In genomic region chr6:93792751-93793150, GRCh38 we compare ENCODE assay signal across 34 cellular contexts.
A peak's percentile ranks its signal among the peaks of the same experiment; 100 is the strongest.
DNase-seq lines count a peak whose midpoint lies in the region; ATAC-seq and TF ChIP-seq lines count a peak whose summit lies in the region.
"Had no signal": no experiment of that assay in that cellular context is flagged by ENCODE, and none has a peak within 500 bp of the region (broad histone marks: within the 10 kb centered on the region; RNA-seq: fewer than 3 reads in every experiment).

No MANE protein-coding gene starts in this region.

- no peaks in the 10 kb centered on the region for H3K9me3 ChIP-seq in GM23248 (ENCODE audit: low read depth)
- H3K9me3 ChIP-seq: gastroesophageal sphincter, ovary, Peyer's patch, uterus had no signal

- no peak overlapping the region for H3K4me3 Mint-ChIP-seq in nephron progenitor cell
- H3K4me3 Mint-ChIP-seq: nephron; stimulated activated naive CD8-positive, alpha-beta T cell treated with anti-CD3 and anti-CD28 coated beads, Interleukin-15, amount 100 ng/mL, for 72 hours had no signal

- H3K9ac ChIP-seq in GM23248: no peak overlapping the region
- H3K9ac ChIP-seq: KMS-11 had no signal

- H2AFZ ChIP-seq in GM23248: no peak overlapping the region

- DNase-seq in GM23248: peak; percentile 26
- DNase-seq in astrocyte of the spinal cord (ENCODE audit: low read depth, low spot score): peak; percentile 84
- peak; percentile 27 for DNase-seq in fibroblast of pulmonary artery (ENCODE audit: low read depth)
- DNase-seq in nephron progenitor cell: no peak
- DNase-seq in amniotic stem cell (lab: John Stamatoyannopoulos, UW): no peak
- no peak for DNase-seq in glomerular visceral epithelial cell (ENCODE audit: extremely low spot score)
- DNase-seq: activated CD4-positive, alpha-beta T cell treated with anti-CD3 and anti-CD28 coated beads, Interleukin-2, amount 50 U/mL, for 48 hours; activated CD4-positive, CD25-positive, alpha-beta regulatory T cell treated with anti-CD3 and anti-CD28 coated beads, Interleukin-2, amount 50 U/mL, for 72 hours; activated T-cell treated with anti-CD3 and anti-CD28 coated beads, Interleukin-2, amount 50 U/mL, for 48 hours; cortex of kidney; DND-41; effector memory CD4-positive, alpha-beta T cell; hippocampal formation; left colon; mammary epithelial cell; NCI-H1417; NCI-H2081; NCI-H2227 treated with DMSO at 0.1 percent for 48 hours; NCI-H69; ovary; Peyer's patch; retina; SHP77; small intestine; stimulated activated CD4-positive, alpha-beta T cell treated with anti-CD3 and anti-CD28 coated beads, Interleukin-2, amount 100 ng/mL, for 24 hours; stimulated activated naive CD8-positive, alpha-beta T cell treated with anti-CD3 and anti-CD28 coated beads, Interleukin-15, amount 100 ng/mL, for 72 hours; T-helper 2 cell; uterus had no signal

- H3K4me3 ChIP-seq in GM23248 (no peak overlapping the region), astrocyte of the spinal cord (ENCODE audit: low read depth, low read length) (no peak overlapping the region), fibroblast of pulmonary artery (replicated peaks; ENCODE audit: low read depth, low read length) (no peak overlapping the region)
- H3K4me3 ChIP-seq: cardiac muscle cell, gastroesophageal sphincter, ovary, Peyer's patch, uterus had no signal

- H3K27me3 ChIP-seq in GM23248 (replicated peaks; ENCODE audit: insufficient read depth): no peaks in the 10 kb centered on the region
- H3K27me3 ChIP-seq: cardiac muscle cell, gastroesophageal sphincter, ovary, Peyer's patch, uterus had no signal

- 71 to 80% methylated on average over 4 of the region's 4 CpGs for WGBS in GM23248 (ENCODE audit: low coverage in 1 of 2, low lambda C conversion rate in 2 of 2, missing lambda C conversion rate in 2 of 2), 2 experiments

- no peak for ATAC-seq in GM18519 (IDR thresholded peaks at IDR 0.05; ENCODE audit: low FRiP score, unreplicated experiment)
- no peak for ATAC-seq in HG03045 (IDR thresholded peaks at IDR 0.05; ENCODE audit: unreplicated experiment)
- ATAC-seq: gastroesophageal sphincter; left colon; stimulated activated naive CD8-positive, alpha-beta T cell treated with anti-CD3 and anti-CD28 coated beads, Interleukin-15, amount 100 ng/mL, for 72 hours had no signal

- H4K20me1 ChIP-seq in GM23248 (ENCODE audit: insufficient read depth): no peaks in the 10 kb centered on the region

- no peaks in the 10 kb centered on the region for H3K4me1 Mint-ChIP-seq in nephron progenitor cell
- H3K4me1 Mint-ChIP-seq: nephron; stimulated activated naive CD8-positive, alpha-beta T cell treated with anti-CD3 and anti-CD28 coated beads, Interleukin-15, amount 100 ng/mL, for 72 hours had no signal

- H3F3A ChIP-seq in GM23248 (ENCODE audit: insufficient read depth): peaks cover 12% of the 10 kb centered on the region

- in situ Hi-C loops in GM23248 (cut with MboI): no loop called here
- in situ Hi-C loops in astrocyte of the spinal cord (cut with HindIII; ENCODE audit: low sequenced_read_pairs): no loop called here

- H3K4me1 ChIP-seq in GM23248 (ENCODE audit: insufficient read depth): peaks cover 30% of the 10 kb centered on the region
- H3K4me1 ChIP-seq: Peyer's patch, uterus had no signal

- H3K27ac Mint-ChIP-seq in nephron progenitor cell: peak overlapping the region; percentile 6
- H3K27ac Mint-ChIP-seq: stimulated activated naive CD8-positive, alpha-beta T cell treated with anti-CD3 and anti-CD28 coated beads, Interleukin-15, amount 100 ng/mL, for 72 hours had no signal

- no peaks in the 10 kb centered on the region for H3K79me2 ChIP-seq in GM23248 (ENCODE audit: insufficient read depth)

- H3K36me3 Mint-ChIP-seq in nephron progenitor cell (ENCODE audit: low read depth): no peaks in the 10 kb centered on the region

- H3K4me2 ChIP-seq in GM23248 (ENCODE audit: unreplicated experiment): no peak overlapping the region
- H3K4me2 ChIP-seq: KMS-11 had no signal

- no peaks in the 10 kb centered on the region for H3K36me3 ChIP-seq in GM23248 (ENCODE audit: low read depth)
- H3K36me3 ChIP-seq: cardiac muscle cell, gastroesophageal sphincter, ovary, Peyer's patch, uterus had no signal

- TF ChIP-seq CTCF in astrocyte of the spinal cord (IDR thresholded peaks at IDR 0.05; ENCODE audit: low read depth, low read length) (no peak), fibroblast of pulmonary artery (IDR thresholded peaks at IDR 0.05; ENCODE audit: low read length, missing control alignments) (no peak), nephron progenitor cell (IDR thresholded peaks at IDR 0.05) (no peak)

- no peaks in the 10 kb centered on the region for H3K9me2 ChIP-seq in GM23248 (ENCODE audit: insufficient read depth)

- no peaks in the 10 kb centered on the region for H3K9me3 Mint-ChIP-seq in nephron progenitor cell
- H3K9me3 Mint-ChIP-seq: nephron had no signal

- H3K27ac ChIP-seq in GM23248: no peak overlapping the region
- H3K27ac ChIP-seq: cardiac muscle cell, gastroesophageal sphincter, KMS-11, ovary, Peyer's patch, uterus had no signal

- H3K27me3 Mint-ChIP-seq in nephron progenitor cell (ENCODE audit: low read depth, poor library complexity): no peaks in the 10 kb centered on the region
- H3K27me3 Mint-ChIP-seq: stimulated activated naive CD8-positive, alpha-beta T cell treated with anti-CD3 and anti-CD28 coated beads, Interleukin-15, amount 100 ng/mL, for 72 hours had no signal

Comparison
In these comparisons a context has a peak if more than half of its experiments do, and no peak if none do; other contexts are left out.
1. DNase-seq: peak in GM23248 (single experiment), astrocyte of the spinal cord (single experiment) and fibroblast of pulmonary artery (single experiment); none in nephron progenitor cell (single experiment), amniotic stem cell (single experiment) and glomerular visceral epithelial cell (single experiment).